8 cellular contexts compared by ENCODE assay signal in genomic region chr10:114470956-114471905, GRCh38.
DNase-seq lines count a peak whose midpoint lies in the region; ATAC-seq and TF ChIP-seq lines count a peak whose summit lies in the region.

No MANE protein-coding gene starts in this region.

- CTCF ChIA-PET in AG04449 (lab: Yijun Ruan, JAX) (interaction anchor here (0.7 to 7.3 kb wide), 55 partner anchors 9 to 660 kb away, joined by 3 to 59 read pairs (median 4); partner anchors contain the start of gene FHIP2A), WTC11 (lab: Charles Lee) (interaction anchor here (0.5 to 5.3 kb wide), 40 partner anchors 10 to 579 kb away, joined by 3 to 73 read pairs (median 5); partner anchors contain the start of gene FHIP2A)

- ATAC-seq in GM18511 (IDR thresholded peaks at IDR 0.05; ENCODE audit: unreplicated experiment) (peak; percentile 97), HG02981 (IDR thresholded peaks at IDR 0.05; ENCODE audit: unreplicated experiment) (peak; percentile 95), WTC11 (peak; percentile 51)

- no peaks in the 10 kb centered on the region for H3K9me3 Mint-ChIP-seq in WTC11

- H3K4me3 Mint-ChIP-seq in WTC11 = no peak overlapping the region

- H3K27ac Mint-ChIP-seq in WTC11 = no peak overlapping the region

- H3K27ac ChIP-seq in caudate nucleus (ENCODE audit: low read depth, low read length) = no peak overlapping the region

- TF ChIP-seq CTCF in AG04449 (IDR thresholded peaks at IDR 0.05; ENCODE audit: insufficient read depth, low read length, missing control alignments) (peak; percentile 81), WTC11 (IDR thresholded peaks at IDR 0.05) (peak; percentile 77)

- DNase-seq in AG04449 (ENCODE audit: low read depth, low spot score) = peak; percentile 9
- DNase-seq in NCI-H2081 treated with DMSO at 0.1 percent for 48 hours (lab: John Stamatoyannopoulos, UW) = peak; percentile 17
- peak; percentile 71 for DNase-seq in WTC11 (ENCODE audit: low spot score)
- peak in 42 of 61 donors; percentile 6 to 72 (median 30) for DNase-seq in caudate nucleus (lab: John Stamatoyannopoulos, UW)
- DNase-seq in kidney tubule cell (ENCODE audit: low spot score) = peak; percentile 78
- peak; percentile 72 for DNase-seq in stimulated activated CD4-positive, alpha-beta T cell treated with anti-CD3 and anti-CD28 coated beads, Interleukin-4, amount 100 ng/mL, for 24 hours

- POLR2A ChIA-PET in AG04449 (lab: Yijun Ruan, JAX) (interaction anchor here (1.1 kb wide), 1 partner anchor 351 kb away, joined by 5 read pairs; the partner anchor contains the start of gene FHIP2A), WTC11 (lab: Charles Lee) (interaction anchor here (1.3 kb wide), 2 partner anchors 75 to 77 kb away, joined by 3 to 5 read pairs; no protein-coding TSS in a partner anchor)

- H3K4me3 ChIP-seq in AG04449 (ENCODE audit: low read depth, low read length) = no peak overlapping the region

- H3K27me3 Mint-ChIP-seq in WTC11 (ENCODE audit: low read depth) = no peaks in the 10 kb centered on the region

- peaks cover 5% of the 10 kb centered on the region for H3K36me3 Mint-ChIP-seq in WTC11

- H3K4me1 Mint-ChIP-seq in WTC11 = peaks cover 26% of the 10 kb centered on the region

TF ChIP-seq in WTC11, 78 proteins besides CTCF, POLR2A, EP300 and RAD21:
- TF ChIP-seq ZNF532 (CRISPR knock-in tag; IDR thresholded peaks at IDR 0.05; ENCODE audit: borderline replicate concordance) = no peak
- peak; percentile 95 for TF ChIP-seq HMGA2 (CRISPR knock-in tag; IDR thresholded peaks at IDR 0.05)
- no peak for TF ChIP-seq ARID4B (CRISPR knock-in tag; IDR thresholded peaks at IDR 0.05; ENCODE audit: borderline replicate concordance)
- TF ChIP-seq SMAD4 (CRISPR knock-in tag; IDR thresholded peaks at IDR 0.05) = no peak
- TF ChIP-seq RELA (CRISPR knock-in tag; IDR thresholded peaks at IDR 0.05; ENCODE audit: borderline replicate concordance) = no peak
- TF ChIP-seq NR1H2 (CRISPR knock-in tag; IDR thresholded peaks at IDR 0.05) = no peak
- TF ChIP-seq ZNF512 (CRISPR knock-in tag; IDR thresholded peaks at IDR 0.05; ENCODE audit: borderline replicate concordance) = no peak

Comparison
In these comparisons a context has a peak if more than half of its experiments do, and no peak if none do; other contexts are left out.
1. DNase-seq: peak in every context shown above with its lines; median percentile 78 in kidney tubule cell; 72 in stimulated activated CD4-positive, alpha-beta T cell treated with anti-CD3 and anti-CD28 coated beads, Interleukin-4, amount 100 ng/mL, for 24 hours; 71 in WTC11; 30 in caudate nucleus; 17 in NCI-H2081 treated with DMSO at 0.1 percent for 48 hours; 9 in AG04449.